8 cellular contexts compared by ENCODE assay signal in the genomic region with DNA sequence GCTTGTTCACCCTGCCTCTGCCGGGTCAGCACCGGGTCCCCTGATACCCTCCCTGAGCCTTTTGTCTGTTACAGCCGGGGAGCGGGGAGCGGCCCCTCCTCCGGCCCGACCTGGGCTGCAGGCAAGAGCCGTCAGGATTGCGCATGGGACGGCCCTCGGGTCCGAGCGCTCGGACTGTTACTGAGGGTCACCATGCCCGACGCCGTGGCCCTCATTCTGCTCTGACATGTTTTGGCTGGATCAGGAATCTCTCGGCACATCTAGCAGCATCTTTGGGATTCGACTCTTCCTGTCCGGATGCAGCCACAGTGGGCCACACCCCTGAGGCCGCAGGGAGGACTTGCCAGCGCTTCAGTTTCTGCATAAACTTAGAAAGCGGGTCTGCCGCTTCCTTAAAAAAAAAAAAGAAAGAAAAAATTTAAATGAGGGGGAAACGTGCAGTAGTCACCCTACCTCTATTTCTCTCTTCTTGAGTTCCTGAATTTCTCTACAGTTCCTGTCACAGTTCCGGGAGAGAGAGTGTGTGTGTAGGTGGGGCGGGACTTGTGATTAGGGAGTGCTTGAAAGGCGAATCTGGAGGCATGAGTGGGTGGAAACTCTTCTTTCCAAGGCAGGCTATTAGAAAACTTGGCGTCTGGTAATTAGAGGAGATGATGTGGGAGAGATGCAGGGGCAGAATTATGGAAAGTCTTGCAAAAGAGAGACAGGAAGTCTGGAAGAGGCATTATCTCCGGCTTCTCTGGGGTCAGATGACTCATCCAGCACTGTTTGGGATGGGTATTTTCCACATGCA. TPM values are rescaled to one million over a fixed set of nuclear protein-coding genes. Genes with fewer than 3 reads are reported as not detected.
DNase-seq lines count a peak whose midpoint lies in the region; ATAC-seq and TF ChIP-seq lines count a peak whose summit lies in the region.

No MANE protein-coding gene starts in this region.

- peak; percentile 81 for DNase-seq in AG04450 (ENCODE audit: low read depth, low spot score)
- DNase-seq in NAMALWA (ENCODE audit: low spot score) = peak; percentile 65
- DNase-seq in T-helper 2 cell treated with Interferon-gamma antibody and Interleukin-4, amounts not matched to agents 5 μg/mL and 100 μg/mL, for 36 hours (ENCODE audit: low spot score) = peak; percentile 10
- DNase-seq in central memory CD4-positive, alpha-beta T cell = peak; percentile 31
- DNase-seq in inferior parietal cortex (ENCODE audit: extremely low spot score) = peak; percentile 47

- peaks cover 2% of the 10 kb centered on the region for H3K27me3 Mint-ChIP-seq in T-helper 2 cell treated with Interferon-gamma antibody and Interleukin-4, amounts not matched to agents 5 μg/mL and 100 μg/mL, for 36 hours (ENCODE audit: low read depth)

- TF ChIP-seq CTCF in AG04450 (IDR thresholded peaks at IDR 0.05; ENCODE audit: low read depth, low read length) = no peak

- H3K4me3 ChIP-seq in AG04450 (ENCODE audit: low read depth, low read length) (peak overlapping the region; percentile 87), skeletal muscle satellite cell (ENCODE audit: low read length) (peak overlapping the region; percentile 89)

- peaks cover 6% of the 10 kb centered on the region for H3K36me3 ChIP-seq in skeletal muscle satellite cell (ENCODE audit: insufficient read depth, low read length)

- ATAC-seq in GM18867 (IDR thresholded peaks at IDR 0.05; ENCODE audit: unreplicated experiment) (peak; percentile 1), HG02678 (IDR thresholded peaks at IDR 0.05; ENCODE audit: unreplicated experiment) (no peak)

- H3K9me3 Mint-ChIP-seq in T-helper 2 cell treated with Interferon-gamma antibody and Interleukin-4, amounts not matched to agents 5 μg/mL and 100 μg/mL, for 36 hours = no peaks in the 10 kb centered on the region

- CTCF ChIA-PET in AG04450 (lab: Charles Lee) = no interaction called here

- peaks cover 17% of the 10 kb centered on the region for H3K4me1 ChIP-seq in skeletal muscle satellite cell (ENCODE audit: control insufficient read depth, insufficient read depth, low read length)

- H3K4me3 Mint-ChIP-seq in T-helper 2 cell treated with Interferon-gamma antibody and Interleukin-4, amounts not matched to agents 5 μg/mL and 100 μg/mL, for 36 hours = peak overlapping the region; percentile 90

- peak overlapping the region; percentile 91 for H3K4me2 ChIP-seq in skeletal muscle satellite cell (ENCODE audit: low read length)

- POLR2A ChIA-PET in AG04450 (lab: Yijun Ruan, JAX) = interaction anchor here (0.6 kb wide), 1 partner anchor 171 kb away, joined by 8 read pairs; no protein-coding TSS in a partner anchor

- peak overlapping the region; percentile 92 for H3K27ac Mint-ChIP-seq in T-helper 2 cell treated with Interferon-gamma antibody and Interleukin-4, amounts not matched to agents 5 μg/mL and 100 μg/mL, for 36 hours

- peaks cover 11% of the 10 kb centered on the region for H3K36me3 Mint-ChIP-seq in T-helper 2 cell treated with Interferon-gamma antibody and Interleukin-4, amounts not matched to agents 5 μg/mL and 100 μg/mL, for 36 hours (ENCODE audit: low read depth)

- no peaks in the 10 kb centered on the region for H3K27me3 ChIP-seq in AG04450 (ENCODE audit: control insufficient read depth, insufficient read depth, low read length)
- no peaks in the 10 kb centered on the region for H3K27me3 ChIP-seq in skeletal muscle satellite cell (ENCODE audit: control insufficient read depth, insufficient read depth, low read length)

- H3K9me3 ChIP-seq in AG04450 (ENCODE audit: control insufficient read depth, insufficient read depth, low read length) = peaks cover 3% of the 10 kb centered on the region; the same call in 1 of the 2 replicates
- H3K9me3 ChIP-seq in skeletal muscle satellite cell (replicated peaks; ENCODE audit: low read length) = no peaks in the 10 kb centered on the region

- H3K9ac ChIP-seq in skeletal muscle satellite cell (ENCODE audit: low read depth, low read length) = peak overlapping the region; percentile 93

- peak overlapping the region; percentile 87 for H3K27ac ChIP-seq in AG04450 (ENCODE audit: low read depth, low read length)

- peaks cover 29% of the 10 kb centered on the region for H3K4me1 Mint-ChIP-seq in T-helper 2 cell treated with Interferon-gamma antibody and Interleukin-4, amounts not matched to agents 5 μg/mL and 100 μg/mL, for 36 hours (ENCODE audit: low read depth)

RNA-seq across cellular contexts. Expression of a gene that starts 1.0 kb away (rescaled TPM):
- polyA plus RNA-seq in AG04450 (2011; rRNA removed) = 18.1 and 24.5 TPM in 2 replicates
- polyA minus RNA-seq in AG04450 (2011; rRNA and poly(A)+ RNA removed) = 10.9 and 18.0 TPM in 2 replicates
- 28.0 and 34.7 TPM in 2 replicates for total RNA-seq in skeletal muscle satellite cell (2012; rRNA removed)

Comparison
In these comparisons a context has a peak if more than half of its experiments do, and no peak if none do; other contexts are left out.
1. DNase-seq: peak in every context shown above with its lines; median percentile 81 in AG04450; 65 in NAMALWA; 47 in inferior parietal cortex; 31 in central memory CD4-positive, alpha-beta T cell; 10 in T-helper 2 cell treated with Interferon-gamma antibody and Interleukin-4, amounts not matched to agents 5 μg/mL and 100 μg/mL, for 36 hours.